ENCODE assay signal across 10 cellular contexts in the genomic region with DNA sequence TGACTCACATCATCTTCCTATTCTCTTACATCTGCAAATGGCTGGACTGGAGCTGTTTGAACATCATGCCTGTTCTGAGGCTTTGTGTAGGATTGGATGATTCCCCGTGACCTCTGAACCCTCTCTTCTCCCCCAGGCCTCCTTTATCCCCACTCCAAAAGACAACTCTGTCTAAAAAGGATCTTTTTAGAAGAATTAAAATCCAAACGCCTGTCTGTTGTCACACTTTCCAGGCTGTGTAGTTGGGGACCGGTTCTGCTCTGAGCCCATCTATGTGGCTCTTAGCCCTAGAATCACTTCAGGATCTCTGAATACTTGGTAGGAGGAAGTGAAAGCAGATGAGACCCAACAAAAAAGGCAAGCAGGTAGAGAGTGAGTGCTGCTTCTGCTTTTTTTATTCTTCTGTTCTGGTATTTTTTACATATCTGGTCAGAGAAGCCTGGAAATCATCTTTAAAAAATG. TPM values are rescaled to one million over a fixed set of nuclear protein-coding genes. Genes with fewer than 3 reads are reported as not detected.
DNase-seq lines count a peak whose midpoint lies in the region; ATAC-seq and TF ChIP-seq lines count a peak whose summit lies in the region.
"Had no signal": no experiment of that assay in that cellular context is flagged by ENCODE, and none has a peak within 500 bp of the region (broad histone marks: within the 10 kb centered on the region; RNA-seq: fewer than 3 reads in every experiment).

No MANE protein-coding gene starts in this region.

- 60 to 88% methylated on average over 3 of the region's 3 CpGs for WGBS in sigmoid colon, 2 donors

- peaks cover 4% of the 10 kb centered on the region for H3K9me3 Mint-ChIP-seq in activated T-helper 17 cell treated with anti-CD3 and anti-CD28 coated beads, Interleukin-2, amount 50 U/mL, for 72 hours

- H3K27ac ChIP-seq in sigmoid colon, result no peak overlapping the region
- H3K27ac ChIP-seq: BLaER1, parathyroid adenoma had no signal

- peaks cover 48% of the 10 kb centered on the region for H3K4me1 Mint-ChIP-seq in activated T-helper 17 cell treated with anti-CD3 and anti-CD28 coated beads, Interleukin-2, amount 50 U/mL, for 72 hours

- H3K4me1 ChIP-seq in sigmoid colon, result no peaks in the 10 kb centered on the region
- H3K4me1 ChIP-seq: parathyroid adenoma had no signal

- H3K9me3 ChIP-seq in sigmoid colon, result peaks cover 0 to 6% (median 0%) of the 10 kb centered on the region in 4 donors

- no peak for TF ChIP-seq EP300 in sigmoid colon (IDR thresholded peaks at IDR 0.05)

- peak; percentile 81 for ATAC-seq in HG03159 (IDR thresholded peaks at IDR 0.05; ENCODE audit: unreplicated experiment)
- ATAC-seq in activated T-helper 17 cell treated with anti-CD3 and anti-CD28 coated beads, Interleukin-2, amount 50 U/mL, for 72 hours (replicated peaks), result peak; percentile 62

- TF ChIP-seq POLR2A in sigmoid colon (IDR thresholded peaks at IDR 0.05), result no peak

- no peak for TF ChIP-seq CTCF in sigmoid colon (IDR thresholded peaks at IDR 0.05)

- DNase-seq in stimulated activated CD4-positive, alpha-beta T cell treated with anti-CD3 and anti-CD28 coated beads, Interleukin-15, amount 100 ng/mL, for 24 hours, result peak; percentile 24
- DNase-seq in stimulated activated CD4-positive, alpha-beta T cell treated with anti-CD3 and anti-CD28 coated beads, Interleukin-2, amount 100 ng/mL, for 24 hours, result no peak
- DNase-seq in sigmoid colon (no peak), NCI-H1105 (lab: John Stamatoyannopoulos, UW) (no peak), cerebellum (ENCODE audit: low spot score) (no peak), retina (no peak)

- peak overlapping the region; percentile 96 for H3K4me3 Mint-ChIP-seq in activated T-helper 17 cell treated with anti-CD3 and anti-CD28 coated beads, Interleukin-2, amount 50 U/mL, for 72 hours

- H3K36me3 ChIP-seq in sigmoid colon, result no peaks in the 10 kb centered on the region
- H3K36me3 ChIP-seq: BLaER1 had no signal

- intact Hi-C loops in sigmoid colon (cut with DNase I), result no loop called here

- peaks cover 55% of the 10 kb centered on the region for H3K36me3 Mint-ChIP-seq in activated T-helper 17 cell treated with anti-CD3 and anti-CD28 coated beads, Interleukin-2, amount 50 U/mL, for 72 hours (ENCODE audit: low read depth)

- H3K27me3 ChIP-seq in sigmoid colon, result no peaks in the 10 kb centered on the region
- H3K27me3 ChIP-seq: BLaER1 had no signal

- H3K27ac Mint-ChIP-seq in activated T-helper 17 cell treated with anti-CD3 and anti-CD28 coated beads, Interleukin-2, amount 50 U/mL, for 72 hours, result peak overlapping the region; percentile 97

- no peaks in the 10 kb centered on the region for H3K27me3 Mint-ChIP-seq in activated T-helper 17 cell treated with anti-CD3 and anti-CD28 coated beads, Interleukin-2, amount 50 U/mL, for 72 hours

- no peak overlapping the region for H3K4me3 ChIP-seq in sigmoid colon
- H3K4me3 ChIP-seq: BLaER1 had no signal

RNA-seq across cellular contexts. Expression of a gene that starts 0.6 kb away (rescaled TPM):
- 10 to 100 TPM; 60.8 to 91.7 TPM for total RNA-seq in activated T-helper 17 cell treated with anti-CD3 and anti-CD28 coated beads, Interleukin-2, amount 50 U/mL, for 72 hours
- total RNA-seq in sigmoid colon (1 to 10 TPM in 2 of 4 donors, not detected in 2; 2.1 TPM), cerebellum (1.6 TPM)
- 10 to 100 TPM in 1 of 3 donors, 1 to 10 TPM in 1, under 1 TPM in 1; under 0.01 to 19.2 (median 1.8) TPM for polyA plus RNA-seq in sigmoid colon

RNA-seq across cellular contexts. Expression of a gene that starts 6.3 kb away (rescaled TPM):
- 10 to 100 TPM; 53.1 to 56.8 TPM for total RNA-seq in activated T-helper 17 cell treated with anti-CD3 and anti-CD28 coated beads, Interleukin-2, amount 50 U/mL, for 72 hours
- total RNA-seq in sigmoid colon (10 to 100 TPM; 15.3 to 22.7 (median 18.9) TPM), cerebellum (6.0 TPM)
- polyA plus RNA-seq in sigmoid colon, result 10 to 100 TPM in 2 of 3 donors, 1 to 10 TPM in 1; 9.2 to 41.8 (median 10.8) TPM

Comparison
In these comparisons a context has a peak if more than half of its experiments do, and no peak if none do; other contexts are left out.
1. RNA of a gene that starts 0.6 kb away (total RNA-seq): 60.8 to 91.7 TPM in activated T-helper 17 cell treated with anti-CD3 and anti-CD28 coated beads, Interleukin-2, amount 50 U/mL, for 72 hours; 2.1 TPM in sigmoid colon and 1.6 TPM in cerebellum (single experiment); every median in the first group is over 10 times any median in the second.